ENCODE assay signal across 10 cellular contexts in the genomic region with DNA sequence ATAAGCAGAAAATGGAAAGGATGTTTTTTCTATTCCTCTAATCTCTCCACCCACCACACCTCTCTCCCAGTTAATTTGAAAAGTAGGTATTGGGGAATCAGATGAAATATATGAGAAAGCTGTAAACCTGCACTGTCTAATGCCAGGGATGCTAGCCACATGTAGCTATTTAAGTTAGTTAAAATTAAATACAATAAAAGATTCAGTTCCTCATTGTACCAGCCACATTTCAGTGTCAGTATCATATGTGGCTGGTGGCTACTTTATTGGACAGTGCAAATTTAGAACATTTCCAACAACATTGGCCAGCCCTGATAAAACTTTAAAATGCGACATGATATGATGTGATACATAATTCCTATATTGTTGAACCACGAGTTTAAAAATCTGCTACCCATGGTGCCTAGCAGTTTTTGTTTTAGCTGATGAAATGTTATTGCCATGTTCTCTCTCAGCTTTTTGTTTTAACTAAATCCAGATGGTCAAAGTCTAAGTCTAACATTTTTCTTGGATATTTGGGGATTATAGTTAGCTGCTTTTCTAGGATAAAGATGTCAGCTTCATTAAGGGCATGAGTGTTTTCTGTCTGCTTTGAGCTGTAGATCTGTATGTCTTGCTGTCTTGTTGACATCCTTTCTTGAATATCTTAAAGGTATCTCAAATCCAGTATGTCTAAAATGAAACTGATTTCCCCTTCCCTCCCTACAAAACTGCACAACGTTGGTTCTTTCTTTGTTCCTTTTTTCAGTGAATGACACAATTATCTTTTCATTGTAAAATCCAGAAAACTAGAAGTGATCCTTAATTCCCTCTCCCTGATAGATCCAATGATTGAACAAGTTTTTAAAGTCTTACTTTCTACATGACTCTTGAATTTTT. TPM values are rescaled to one million over a fixed set of nuclear protein-coding genes. Genes with fewer than 3 reads are reported as not detected.
DNase-seq lines count a peak whose midpoint lies in the region; ATAC-seq, FAIRE-seq and TF ChIP-seq lines count a peak whose summit lies in the region.
"Had no signal": no experiment of that assay in that cellular context is flagged by ENCODE, and none has a peak within 500 bp of the region (broad histone marks: within the 10 kb centered on the region; RNA-seq: fewer than 3 reads in every experiment).

No MANE protein-coding gene starts in this region.

- H3F3A ChIP-seq in MM.1S (ENCODE audit: insufficient read depth, low read length): no peaks in the 10 kb centered on the region

- H3K27me3 Mint-ChIP-seq in activated naive CD4-positive, alpha-beta T cell treated with anti-CD3 and anti-CD28 coated beads for 36 hours (ENCODE audit: low read depth): no peaks in the 10 kb centered on the region

- TF ChIP-seq EP300 in transverse colon (IDR thresholded peaks at IDR 0.05; ENCODE audit: low read depth): no peak

- H3K79me2 ChIP-seq in MM.1S (ENCODE audit: low read length): peaks cover 93% of the 10 kb centered on the region

- CTCF ChIA-PET in activated naive CD4-positive, alpha-beta T cell treated with anti-CD3 and anti-CD28 coated beads for 36 hours (lab: Charles Lee): no interaction called here

- FAIRE-seq in frontal cortex (lab: Jason Lieb, UNC): no peak

- H3K4me3 ChIP-seq in MM.1S (ENCODE audit: low read length): peak overlapping the region; percentile 10; the same call in 1 of the 2 replicates
- no peak overlapping the region for H3K4me3 ChIP-seq in dorsolateral prefrontal cortex
- no peak overlapping the region for H3K4me3 ChIP-seq in transverse colon
- H3K4me3 ChIP-seq in prostate gland: no peak overlapping the region

- WGBS in transverse colon (ENCODE audit: low coverage in 1 of 2), 2 donors: 28 to 41% methylated on average over 3 of the region's 3 CpGs
- WGBS in prostate gland: 54% methylated on average over 3 of the region's 3 CpGs

- intact Hi-C loops in activated naive CD4-positive, alpha-beta T cell treated with anti-CD3 and anti-CD28 coated beads for 36 hours (cut with micrococcal nuclease): no loop called here
- intact Hi-C loops in dorsolateral prefrontal cortex (cut with DNase I) (no loop called here), transverse colon (cut with DNase I; ENCODE audit: low total_unique reads) (no loop called here), prostate gland (cut with DNase I) (no loop called here)

- no peak overlapping the region for H2AFZ ChIP-seq in MM.1S (ENCODE audit: low read length)

- no peak for DNase-seq in activated naive CD4-positive, alpha-beta T cell treated with anti-CD3 and anti-CD28 coated beads for 36 hours
- DNase-seq in activated naive CD4-positive, alpha-beta T cell treated with anti-CD3 and anti-CD28 coated beads, Interleukin-2, amount 50 U/mL, for 16 hours: no peak
- no peak for DNase-seq in MM.1S
- DNase-seq in dorsolateral prefrontal cortex: no peak
- no peak for DNase-seq in transverse colon
- DNase-seq in left lobe of liver (ENCODE audit: low spot score): no peak
- no peak for DNase-seq in frontal cortex (ENCODE audit: low spot score in 2 of 2)
- DNase-seq in prostate gland (ENCODE audit: low spot score): no peak

- H3K27me3 ChIP-seq in MM.1S (replicated peaks; ENCODE audit: insufficient read depth, low read length) (no peaks in the 10 kb centered on the region), dorsolateral prefrontal cortex (no peaks in the 10 kb centered on the region), transverse colon (no peaks in the 10 kb centered on the region), prostate gland (replicated peaks; ENCODE audit: insufficient read depth) (no peaks in the 10 kb centered on the region)

- H3K4me2 ChIP-seq in MM.1S (ENCODE audit: low read depth, low read length): peak overlapping the region; percentile 53

- H3K9me2 ChIP-seq in MM.1S (replicated peaks; ENCODE audit: insufficient read depth, low read length): no peaks in the 10 kb centered on the region

- H3K4me1 Mint-ChIP-seq in activated naive CD4-positive, alpha-beta T cell treated with anti-CD3 and anti-CD28 coated beads for 36 hours (ENCODE audit: low read depth): peaks cover 31% of the 10 kb centered on the region

- TF ChIP-seq CTCF in MM.1S (IDR thresholded peaks at IDR 0.05; ENCODE audit: low read length) (no peak), dorsolateral prefrontal cortex (IDR thresholded peaks at IDR 0.05 in 54 of 56, conservative IDR thresholded peaks at IDR 0.05 in 2 of 56; ENCODE audit: low read depth in 1 of 56, partially characterized antibody in 56 of 56) (no peak), transverse colon (IDR thresholded peaks at IDR 0.05) (no peak), prostate gland (IDR thresholded peaks at IDR 0.05) (no peak)

- H3K4me1 ChIP-seq in MM.1S (ENCODE audit: low read length): peaks cover 37% of the 10 kb centered on the region
- H3K4me1 ChIP-seq in transverse colon: peaks cover 15 to 71% (median 37%) of the 10 kb centered on the region in 4 donors
- H3K4me1 ChIP-seq in prostate gland (replicated peaks): peaks cover 11% of the 10 kb centered on the region

- H3K9me3 Mint-ChIP-seq in activated naive CD4-positive, alpha-beta T cell treated with anti-CD3 and anti-CD28 coated beads for 36 hours: no peaks in the 10 kb centered on the region

- no peak overlapping the region for H3K4me3 Mint-ChIP-seq in activated naive CD4-positive, alpha-beta T cell treated with anti-CD3 and anti-CD28 coated beads for 36 hours

- H3K36me3 Mint-ChIP-seq in activated naive CD4-positive, alpha-beta T cell treated with anti-CD3 and anti-CD28 coated beads for 36 hours (ENCODE audit: low read depth): peaks cover 2% of the 10 kb centered on the region

- in situ Hi-C loops in transverse colon (cut with MboI; ENCODE audit: low pct_ligation_motif_present in 1 of 4, low pct_unique_long_range_greater_than_20kb in 1 of 4, low sequenced_read_pairs in 3 of 4): no loop called here

- no peak overlapping the region for H3K9ac ChIP-seq in MM.1S (ENCODE audit: low read length)

- H3K27ac Mint-ChIP-seq in activated naive CD4-positive, alpha-beta T cell treated with anti-CD3 and anti-CD28 coated beads for 36 hours: peak overlapping the region; percentile 13

- no peaks in the 10 kb centered on the region for H4K20me1 ChIP-seq in MM.1S (ENCODE audit: insufficient read depth, low read length)

- H3K9me3 ChIP-seq in MM.1S (replicated peaks; ENCODE audit: insufficient read depth, low read length) (no peaks in the 10 kb centered on the region), transverse colon (no peaks in the 10 kb centered on the region), prostate gland (no peaks in the 10 kb centered on the region)

- TF ChIP-seq POLR2A in transverse colon (IDR thresholded peaks at IDR 0.05) (no peak), prostate gland (IDR thresholded peaks at IDR 0.05) (no peak)

- H3K27ac ChIP-seq in MM.1S (ENCODE audit: low read length): peak overlapping the region; percentile 29; the same call in 1 of the 2 replicates
- peak overlapping the region in 44 of 59 donors; percentile 2 to 71 (median 44) for H3K27ac ChIP-seq in dorsolateral prefrontal cortex
- H3K27ac ChIP-seq in transverse colon: peak overlapping the region in 3 of 4 donors; percentile 2 to 36 (median 21)
- no peak overlapping the region for H3K27ac ChIP-seq in prostate gland
- H3K27ac ChIP-seq: C4-2B had no signal

- no peak for ATAC-seq in left lobe of liver

- H3K36me3 ChIP-seq in MM.1S (replicated peaks; ENCODE audit: insufficient read depth, low read length): no peaks in the 10 kb centered on the region
- H3K36me3 ChIP-seq in transverse colon: peaks cover 0 to 5% (median 0%) of the 10 kb centered on the region in 4 donors
- H3K36me3 ChIP-seq in prostate gland: no peaks in the 10 kb centered on the region

RNA-seq across cellular contexts. Expression of a gene that starts 6.1 kb away (rescaled TPM):
- total RNA-seq in activated naive CD4-positive, alpha-beta T cell treated with anti-CD3 and anti-CD28 coated beads for 36 hours: 1 to 10 TPM; 5.0 to 5.1 TPM
- total RNA-seq in dorsolateral prefrontal cortex (10 to 100 TPM; 13.8 to 37.2 (median 23.3) TPM), transverse colon (100 to 1,000 TPM in 1 of 4 donors, 10 to 100 TPM in 3; 35.0 to 115 (median 46.2) TPM), left lobe of liver (9.0 TPM), frontal cortex (50.5 TPM), prostate gland (10 to 100 TPM; 34.7 to 38.9 TPM)

RNA-seq across cellular contexts. Expression of a gene that starts 6.3 kb away (rescaled TPM):
- total RNA-seq in activated naive CD4-positive, alpha-beta T cell treated with anti-CD3 and anti-CD28 coated beads for 36 hours: under 1 TPM; 0.07 to 0.27 TPM
- total RNA-seq in dorsolateral prefrontal cortex (1 to 10 TPM in 117 of 120 experiments, under 1 TPM in 3; 0.74 to 3.5 (median 1.9) TPM), transverse colon (under 1 TPM in 3 of 4 donors, not detected in 1; 0.14 to 0.95 (median 0.75) TPM), left lobe of liver (0.08 TPM), frontal cortex (3.3 TPM), prostate gland (under 1 TPM; 0.28 to 0.64 TPM)
- total RNA-seq: lung microvascular endothelial cell had no signal

Comparison
In these comparisons a context has a peak if more than half of its experiments do, and no peak if none do; other contexts are left out.
1. H3K27ac ChIP-seq: peak in MM.1S (single experiment), dorsolateral prefrontal cortex (44 of 59) and transverse colon (3 of 4); none in prostate gland (0 of 2).